Comparison of ENCODE assay signal across 12 cellular contexts in the genomic region with DNA sequence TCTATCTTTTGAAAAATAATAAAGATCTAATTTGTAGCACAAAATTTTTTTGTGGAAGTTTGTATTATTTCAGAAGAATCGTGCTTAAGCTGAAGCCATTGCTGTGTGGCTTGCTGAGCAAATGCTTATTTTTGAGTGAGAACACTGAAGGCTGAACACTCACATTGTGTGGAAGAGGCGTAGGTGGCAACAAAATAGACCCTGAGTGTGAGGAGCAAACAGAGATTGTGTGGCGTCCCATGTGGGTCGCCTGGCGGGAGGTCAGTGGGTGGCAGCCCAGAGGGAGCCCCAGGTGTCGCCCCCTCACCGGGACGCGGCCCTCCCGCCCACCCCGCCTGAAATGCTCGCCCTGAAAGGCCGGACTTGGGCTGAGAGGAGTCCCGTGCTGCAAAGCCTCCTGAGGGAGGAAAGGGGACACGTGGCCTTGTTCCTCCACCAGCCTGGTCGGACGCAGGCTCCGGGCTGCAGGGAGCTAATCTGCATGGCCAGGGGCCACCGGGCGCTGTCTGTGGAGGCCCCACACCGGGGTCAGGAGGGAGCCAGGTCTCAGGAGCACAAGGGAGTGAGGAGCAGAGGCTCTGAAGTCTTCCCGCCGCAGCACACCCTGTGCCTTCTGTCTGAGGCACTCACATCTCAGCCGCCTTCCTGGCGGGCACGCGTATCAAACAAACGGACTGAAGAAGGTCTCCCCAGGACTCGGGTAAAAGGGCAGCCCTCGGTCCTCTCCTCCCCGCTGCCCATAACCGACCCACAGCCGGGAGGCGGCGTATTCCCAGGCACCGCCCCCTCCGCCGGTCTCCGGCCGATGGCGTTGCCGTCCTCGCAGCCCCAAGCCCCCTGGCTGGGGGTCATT. TPM values are rescaled to one million over a fixed set of nuclear protein-coding genes. Genes with fewer than 3 reads are reported as not detected.
DNase-seq lines count a peak whose midpoint lies in the region; ATAC-seq and TF ChIP-seq lines count a peak whose summit lies in the region.
"Had no signal": no experiment of that assay in that cellular context is flagged by ENCODE, and none has a peak within 500 bp of the region (broad histone marks: within the 10 kb centered on the region; RNA-seq: fewer than 3 reads in every experiment).

No MANE protein-coding gene starts in this region.

- H3K27ac Mint-ChIP-seq in activated naive CD8-positive, alpha-beta T cell = peak overlapping the region; percentile 66
- H3K27ac Mint-ChIP-seq in activated naive CD8-positive, alpha-beta T cell treated with anti-CD3 and anti-CD28 coated beads, Interleukin-2, amount 50 U/mL, for 24 hours = no peak overlapping the region
- peak overlapping the region; percentile 6 to 65 (median 43) for H3K27ac Mint-ChIP-seq in nephron
- H3K27ac Mint-ChIP-seq: activated CD8-positive, alpha-beta memory T cell treated with anti-CD3 and anti-CD28 coated beads, Interleukin-2, amount 10 ng/mL, durations not matched to agents 7 days and 5 days; mesothelial cell of epicardium had no signal

- H3K9me3 Mint-ChIP-seq in activated naive CD8-positive, alpha-beta T cell (ENCODE audit: low read depth) = no peaks in the 10 kb centered on the region
- H3K9me3 Mint-ChIP-seq in activated naive CD8-positive, alpha-beta T cell treated with anti-CD3 and anti-CD28 coated beads, Interleukin-2, amount 50 U/mL, for 24 hours = no peaks in the 10 kb centered on the region
- no peaks in the 10 kb centered on the region for H3K9me3 Mint-ChIP-seq in nephron
- H3K9me3 Mint-ChIP-seq: mesothelial cell of epicardium had no signal

- WGBS in esophagus squamous epithelium, 2 donors = 58 to 78% methylated on average over 2 to 8 of the region's 43 CpGs

- H3K4me3 ChIP-seq in esophagus squamous epithelium (peak overlapping the region; percentile 26 to 65 (median 42)), vagina (peak overlapping the region; percentile 35 to 46)

- H3K27me3 ChIP-seq in esophagus squamous epithelium (no peaks in the 10 kb centered on the region), vagina (no peaks in the 10 kb centered on the region)

- peaks cover 5% of the 10 kb centered on the region for H3K4me1 Mint-ChIP-seq in activated naive CD8-positive, alpha-beta T cell (ENCODE audit: low read depth)
- no peaks in the 10 kb centered on the region for H3K4me1 Mint-ChIP-seq in activated naive CD8-positive, alpha-beta T cell treated with anti-CD3 and anti-CD28 coated beads, Interleukin-2, amount 50 U/mL, for 24 hours
- H3K4me1 Mint-ChIP-seq in nephron = peaks cover 20% of the 10 kb centered on the region
- H3K4me1 Mint-ChIP-seq: activated CD8-positive, alpha-beta memory T cell treated with anti-CD3 and anti-CD28 coated beads, Interleukin-2, amount 10 ng/mL, durations not matched to agents 7 days and 5 days had no signal

- TF ChIP-seq POLR2A in esophagus squamous epithelium (IDR thresholded peaks at IDR 0.05) (no peak), vagina (IDR thresholded peaks at IDR 0.05) (no peak)

- TF ChIP-seq CTCF in esophagus squamous epithelium (IDR thresholded peaks at IDR 0.05) (no peak), nephron (IDR thresholded peaks at IDR 0.05; ENCODE audit: unreplicated experiment in 3 of 3) (no peak), vagina (IDR thresholded peaks at IDR 0.05) (no peak)

- no peaks in the 10 kb centered on the region for H3K36me3 Mint-ChIP-seq in activated naive CD8-positive, alpha-beta T cell
- H3K36me3 Mint-ChIP-seq in activated naive CD8-positive, alpha-beta T cell treated with anti-CD3 and anti-CD28 coated beads, Interleukin-2, amount 50 U/mL, for 24 hours (ENCODE audit: low read depth) = no peaks in the 10 kb centered on the region
- H3K36me3 Mint-ChIP-seq in nephron (ENCODE audit: low read depth) = no peaks in the 10 kb centered on the region
- H3K36me3 Mint-ChIP-seq: activated CD8-positive, alpha-beta memory T cell treated with anti-CD3 and anti-CD28 coated beads, Interleukin-2, amount 10 ng/mL, durations not matched to agents 7 days and 5 days; mesothelial cell of epicardium had no signal

- no peaks in the 10 kb centered on the region for H3K9me3 ChIP-seq in esophagus squamous epithelium
- no peaks in the 10 kb centered on the region for H3K9me3 ChIP-seq in vagina

- no peak for ATAC-seq in activated naive CD8-positive, alpha-beta T cell treated with anti-CD3 and anti-CD28 coated beads, Interleukin-2, amount 50 U/mL, for 24 hours
- ATAC-seq: activated CD8-positive, alpha-beta memory T cell treated with anti-CD3 and anti-CD28 coated beads, Interleukin-2, amount 10 ng/mL, durations not matched to agents 7 days and 5 days had no signal

- peak overlapping the region; percentile 53 for H3K4me3 Mint-ChIP-seq in activated naive CD8-positive, alpha-beta T cell
- H3K4me3 Mint-ChIP-seq in activated naive CD8-positive, alpha-beta T cell treated with anti-CD3 and anti-CD28 coated beads, Interleukin-2, amount 50 U/mL, for 24 hours = no peak overlapping the region
- H3K4me3 Mint-ChIP-seq in nephron = no peak overlapping the region
- H3K4me3 Mint-ChIP-seq: activated CD8-positive, alpha-beta memory T cell treated with anti-CD3 and anti-CD28 coated beads, Interleukin-2, amount 10 ng/mL, durations not matched to agents 7 days and 5 days; mesothelial cell of epicardium had no signal

- no peak for DNase-seq in activated naive CD8-positive, alpha-beta T cell treated with anti-CD3 and anti-CD28 coated beads, Interleukin-2, amount 50 U/mL, for 24 hours
- DNase-seq in esophagus squamous epithelium (lab: John Stamatoyannopoulos, UW) (no peak), vagina (ENCODE audit: extremely low spot score in 2 of 2) (no peak), KG1 (lab: John Stamatoyannopoulos, UW) (no peak), Ammon's horn (ENCODE audit: low spot score) (no peak), NCI-H526 treated with DMSO at 0.1 percent for 48 hours (lab: John Stamatoyannopoulos, UW) (no peak)
- DNase-seq: activated CD8-positive, alpha-beta memory T cell treated with anti-CD3 and anti-CD28 coated beads, Interleukin-2, amount 10 ng/mL, durations not matched to agents 7 days and 5 days; NCI-H2081 treated with DMSO at 0.1 percent for 48 hours had no signal

- intact Hi-C loops in esophagus squamous epithelium (cut with DNase I) = loop anchor here (10.0 kb wide), 3 partner anchors 215 to 875 kb away; partner anchors contain the start of gene CDC40
- intact Hi-C loops in vagina (cut with DNase I) = loop anchor here (10.0 kb wide), 2 partner anchors 225 to 355 kb away; partner anchors contain the start of gene WASF1

- no peaks in the 10 kb centered on the region for H3K36me3 ChIP-seq in esophagus squamous epithelium
- no peaks in the 10 kb centered on the region for H3K36me3 ChIP-seq in vagina

- H3K27me3 Mint-ChIP-seq in activated naive CD8-positive, alpha-beta T cell = no peaks in the 10 kb centered on the region
- H3K27me3 Mint-ChIP-seq in activated naive CD8-positive, alpha-beta T cell treated with anti-CD3 and anti-CD28 coated beads, Interleukin-2, amount 50 U/mL, for 24 hours = no peaks in the 10 kb centered on the region
- no peaks in the 10 kb centered on the region for H3K27me3 Mint-ChIP-seq in nephron (ENCODE audit: low read depth)
- H3K27me3 Mint-ChIP-seq: activated CD8-positive, alpha-beta memory T cell treated with anti-CD3 and anti-CD28 coated beads, Interleukin-2, amount 10 ng/mL, durations not matched to agents 7 days and 5 days had no signal

- H3K4me1 ChIP-seq in esophagus squamous epithelium (peaks cover 0 to 17% (median 0%) of the 10 kb centered on the region in 3 donors), vagina (no peaks in the 10 kb centered on the region)

- H3K27ac ChIP-seq in esophagus squamous epithelium (no peak overlapping the region), vagina (peak overlapping the region; percentile 18)
- H3K27ac ChIP-seq: C4-2B had no signal

RNA-seq across cellular contexts. Expression of gene DDO, which starts 15.9 kb away (rescaled TPM):
- total RNA-seq in esophagus squamous epithelium (under 1 TPM in 2 of 4 donors, not detected in 2; 0.57 to 0.79 TPM), vagina (not detected)
- total RNA-seq: activated CD8-positive, alpha-beta memory T cell treated with anti-CD3 and anti-CD28 coated beads, Interleukin-2, amount 10 ng/mL, durations not matched to agents 7 days and 5 days; mesothelial cell of epicardium had no signal

RNA-seq across cellular contexts. Expression of gene METTL24, which starts 41.3 kb away (rescaled TPM):
- total RNA-seq in esophagus squamous epithelium (1 to 10 TPM in 1 of 4 donors, under 1 TPM in 2, not detected in 1; 0.57 to 4.0 (median 0.83) TPM), vagina (6.6 TPM)
- total RNA-seq: activated CD8-positive, alpha-beta memory T cell treated with anti-CD3 and anti-CD28 coated beads, Interleukin-2, amount 10 ng/mL, durations not matched to agents 7 days and 5 days had no signal
